12 cellular contexts compared by ENCODE assay signal in genomic region chr5:159508344-159508743, GRCh38.
"Had no signal": no experiment of that assay in that cellular context is flagged by ENCODE, and none has a peak within 500 bp of the region (broad histone marks: within the 10 kb centered on the region; RNA-seq: fewer than 3 reads in every experiment).

No MANE protein-coding gene starts in this region.

- H3K4me1 ChIP-seq: breast epithelium had no signal

- H3K36me3 ChIP-seq: breast epithelium, upper lobe of right lung had no signal

- H3K9me3 ChIP-seq: breast epithelium, upper lobe of right lung had no signal

- H3K27ac ChIP-seq: breast epithelium, skin epidermis, upper lobe of right lung, VCaP had no signal

- H3K27me3 ChIP-seq: breast epithelium, upper lobe of right lung had no signal

- DNase-seq: activated CD4-positive, alpha-beta T cell treated with anti-CD3 and anti-CD28 coated beads for 1 hour; activated effector memory CD4-positive, alpha-beta T cell treated with anti-CD3 and anti-CD28 coated beads, Interleukin-2, amount 50 U/mL, for 16 hours; activated T-cell treated with anti-CD3 and anti-CD28 coated beads, Interleukin-2, amount 50 U/mL, for 72 hours; effector CD4-positive, alpha-beta T cell; hypothalamus; islet precursor cell; midbrain; T-helper 2 cell; upper lobe of right lung had no signal

- H3K4me3 ChIP-seq: breast epithelium, skin epidermis, upper lobe of right lung had no signal

- ATAC-seq: activated T-cell treated with anti-CD3 and anti-CD28 coated beads, Interleukin-2, amount 50 U/mL, for 72 hours; upper lobe of right lung had no signal
